11 cellular contexts compared by ENCODE assay signal in the genomic region with DNA sequence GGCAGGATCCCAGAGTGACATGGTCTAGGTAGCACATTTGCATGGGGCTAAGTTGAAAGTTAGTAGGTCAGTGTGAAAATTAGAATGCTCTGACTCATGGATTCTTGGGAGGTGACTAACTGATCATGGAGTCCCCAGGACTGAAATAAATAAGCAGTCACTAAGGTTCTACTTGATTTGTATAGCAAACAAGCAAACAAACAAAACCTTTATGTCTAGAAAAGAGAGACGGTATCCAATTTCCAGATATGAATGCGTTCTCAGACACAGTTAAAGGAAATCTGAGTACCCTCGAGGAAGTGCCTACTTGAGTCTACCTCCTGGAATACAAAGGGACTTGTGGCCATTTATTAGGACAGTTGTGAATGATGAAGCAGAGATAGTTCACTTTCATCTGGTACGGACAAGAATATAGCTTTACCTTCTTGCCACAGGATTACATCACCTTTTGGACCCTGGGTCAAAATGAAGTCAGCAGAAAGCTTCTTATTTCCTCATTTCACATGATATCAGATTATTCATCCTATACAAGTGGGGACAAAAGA. TPM values are rescaled to one million over a fixed set of nuclear protein-coding genes. Genes with fewer than 3 reads are reported as not detected.
DNase-seq lines count a peak whose midpoint lies in the region; ATAC-seq and TF ChIP-seq lines count a peak whose summit lies in the region.
"Had no signal": no experiment of that assay in that cellular context is flagged by ENCODE, and none has a peak within 500 bp of the region (broad histone marks: within the 10 kb centered on the region; RNA-seq: fewer than 3 reads in every experiment).

No MANE protein-coding gene starts in this region.

- H3K36me3 ChIP-seq in prostate gland, result no peaks in the 10 kb centered on the region
- H3K36me3 ChIP-seq in spleen, result peaks cover 0 to 6% (median 0%) of the 10 kb centered on the region in 6 donors

- H3K4me3 ChIP-seq in prostate gland, result no peak overlapping the region
- H3K4me3 ChIP-seq in spleen, result no peak overlapping the region
- H3K4me3 ChIP-seq: esophagus muscularis mucosa had no signal

- WGBS in prostate gland, result 75% methylated on average over 4 of the region's 4 CpGs
- WGBS in spleen, 5 donors, result 56 to 84% (median 61%) methylated on average over 4 of the region's 4 CpGs

- H3K4me1 ChIP-seq in prostate gland (replicated peaks) (no peaks in the 10 kb centered on the region), spleen (peaks cover 0 to 10% (median 0%) of the 10 kb centered on the region in 6 donors)
- H3K4me1 ChIP-seq: esophagus muscularis mucosa had no signal

- intact Hi-C loops in prostate gland (cut with DNase I), result loop anchor here (5.0 to 10.0 kb wide), 3 partner anchors 74 to 419 kb away; no protein-coding TSS in a partner anchor
- intact Hi-C loops in spleen (cut with DNase I; ENCODE audit: low total_unique reads), result no loop called here

- no peaks in the 10 kb centered on the region for H3K27me3 ChIP-seq in prostate gland (replicated peaks; ENCODE audit: insufficient read depth)
- no peaks in the 10 kb centered on the region for H3K27me3 ChIP-seq in spleen (replicated peaks in 1 of 7)
- H3K27me3 ChIP-seq: esophagus muscularis mucosa had no signal

- in situ Hi-C loops in SK-MEL-5 (cut with HindIII; ENCODE audit: low pct_unique_long_range_greater_than_20kb, low sequenced_read_pairs), result no loop called here

- H3K9me3 ChIP-seq in prostate gland, result no peaks in the 10 kb centered on the region
- H3K9me3 ChIP-seq in spleen, result no peaks in the 10 kb centered on the region
- H3K9me3 ChIP-seq: esophagus muscularis mucosa had no signal

- H3K27ac ChIP-seq in prostate gland (no peak overlapping the region), spleen (no peak overlapping the region)
- H3K27ac ChIP-seq: esophagus muscularis mucosa had no signal

- TF ChIP-seq POLR2A in prostate gland (IDR thresholded peaks at IDR 0.05), result no peak
- no peak for TF ChIP-seq POLR2A in spleen (IDR thresholded peaks at IDR 0.05)

- no peak for TF ChIP-seq CTCF in prostate gland (IDR thresholded peaks at IDR 0.05)
- TF ChIP-seq CTCF in spleen (IDR thresholded peaks at IDR 0.05 in 8 of 11, conservative IDR thresholded peaks at IDR 0.05 in 3 of 11), result no peak

- no peak for ATAC-seq in GM19463 (IDR thresholded peaks at IDR 0.05; ENCODE audit: unreplicated experiment)
- ATAC-seq: naive thymus-derived CD4-positive, alpha-beta T cell had no signal

- DNase-seq in AG08395 (ENCODE audit: low spot score) (peak; percentile 52), HS-5 (ENCODE audit: low read depth) (peak; percentile 80), SK-MEL-5 (ENCODE audit: low read depth, low spot score) (peak; percentile 59), glomerular endothelial cell (ENCODE audit: extremely low read depth, low read depth, low spot score) (peak; percentile 66), prostate gland (ENCODE audit: low spot score) (no peak), spleen (no peak), NCI-H1105 (lab: John Stamatoyannopoulos, UW) (no peak)
- DNase-seq: naive thymus-derived CD4-positive, alpha-beta T cell; NCI-H1105 treated with DMSO at 0.1 percent for 48 hours had no signal

RNA-seq across cellular contexts. Expression of gene AGPS, which starts 54.3 kb away (rescaled TPM):
- 51.2 and 66.6 TPM in 2 replicates for total RNA-seq in SK-MEL-5 (2014; rRNA removed; shearing (Covaris generic))
- polyA plus RNA-seq in SK-MEL-5 (2015; cell fraction: cytosol; rRNA removed), result 34.2 and 46.3 TPM in 2 replicates
- polyA plus RNA-seq in SK-MEL-5 (2015; cell fraction: nucleus; rRNA removed), result 42.7 and 44.4 TPM in 2 replicates
- total RNA-seq in glomerular endothelial cell (42.5 and 53.9 TPM in 2 replicates), prostate gland (10 to 100 TPM; 17.2 to 50.3 TPM), spleen (10 to 100 TPM; 25.8 to 44.5 (median 31.4) TPM)
- 1 to 10 TPM; 3.3 to 6.4 (median 4.7) TPM for polyA plus RNA-seq in spleen

Comparison
In these comparisons a context has a peak if more than half of its experiments do, and no peak if none do; other contexts are left out.
1. DNase-seq: peak in AG08395 (single experiment), HS-5 (single experiment), SK-MEL-5 (single experiment) and glomerular endothelial cell (single experiment); none in prostate gland (single experiment), spleen (single experiment) and NCI-H1105 (single experiment).